Comparison of ENCODE assay signal across 1 cellular context in the genomic region with DNA sequence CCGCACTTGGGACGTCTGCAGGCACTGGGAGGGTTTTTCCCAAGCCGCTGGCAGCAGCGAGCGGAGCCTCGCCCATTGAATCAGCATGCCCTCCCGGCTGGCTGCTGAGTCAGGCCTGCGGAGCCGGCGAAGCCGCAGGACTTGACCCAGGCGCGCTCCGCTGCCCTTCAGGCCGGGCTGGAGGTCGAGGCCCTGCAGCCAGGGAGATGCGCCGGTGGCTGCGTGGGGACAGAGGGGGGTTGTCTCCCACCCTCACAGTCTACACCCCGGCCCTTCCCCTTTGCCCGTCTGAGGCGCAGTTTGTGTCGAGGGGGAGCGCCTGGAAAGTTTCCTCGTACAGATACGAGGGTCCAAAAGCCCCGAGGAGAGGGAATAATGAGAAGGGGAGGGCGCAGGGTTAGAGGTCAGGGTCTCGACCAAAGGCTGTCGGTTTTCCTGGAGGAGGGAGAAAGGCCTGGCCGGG.
A peak's percentile ranks its signal among the peaks of the same experiment; 100 is the strongest.
TF ChIP-seq lines count a peak whose summit lies in the region.

No MANE protein-coding gene starts in this region.

TF ChIP-seq in K562, 482 proteins besides CTCF, POLR2A, EP300 and RAD21 (continued from another document):
- TF ChIP-seq, protein P1, sequence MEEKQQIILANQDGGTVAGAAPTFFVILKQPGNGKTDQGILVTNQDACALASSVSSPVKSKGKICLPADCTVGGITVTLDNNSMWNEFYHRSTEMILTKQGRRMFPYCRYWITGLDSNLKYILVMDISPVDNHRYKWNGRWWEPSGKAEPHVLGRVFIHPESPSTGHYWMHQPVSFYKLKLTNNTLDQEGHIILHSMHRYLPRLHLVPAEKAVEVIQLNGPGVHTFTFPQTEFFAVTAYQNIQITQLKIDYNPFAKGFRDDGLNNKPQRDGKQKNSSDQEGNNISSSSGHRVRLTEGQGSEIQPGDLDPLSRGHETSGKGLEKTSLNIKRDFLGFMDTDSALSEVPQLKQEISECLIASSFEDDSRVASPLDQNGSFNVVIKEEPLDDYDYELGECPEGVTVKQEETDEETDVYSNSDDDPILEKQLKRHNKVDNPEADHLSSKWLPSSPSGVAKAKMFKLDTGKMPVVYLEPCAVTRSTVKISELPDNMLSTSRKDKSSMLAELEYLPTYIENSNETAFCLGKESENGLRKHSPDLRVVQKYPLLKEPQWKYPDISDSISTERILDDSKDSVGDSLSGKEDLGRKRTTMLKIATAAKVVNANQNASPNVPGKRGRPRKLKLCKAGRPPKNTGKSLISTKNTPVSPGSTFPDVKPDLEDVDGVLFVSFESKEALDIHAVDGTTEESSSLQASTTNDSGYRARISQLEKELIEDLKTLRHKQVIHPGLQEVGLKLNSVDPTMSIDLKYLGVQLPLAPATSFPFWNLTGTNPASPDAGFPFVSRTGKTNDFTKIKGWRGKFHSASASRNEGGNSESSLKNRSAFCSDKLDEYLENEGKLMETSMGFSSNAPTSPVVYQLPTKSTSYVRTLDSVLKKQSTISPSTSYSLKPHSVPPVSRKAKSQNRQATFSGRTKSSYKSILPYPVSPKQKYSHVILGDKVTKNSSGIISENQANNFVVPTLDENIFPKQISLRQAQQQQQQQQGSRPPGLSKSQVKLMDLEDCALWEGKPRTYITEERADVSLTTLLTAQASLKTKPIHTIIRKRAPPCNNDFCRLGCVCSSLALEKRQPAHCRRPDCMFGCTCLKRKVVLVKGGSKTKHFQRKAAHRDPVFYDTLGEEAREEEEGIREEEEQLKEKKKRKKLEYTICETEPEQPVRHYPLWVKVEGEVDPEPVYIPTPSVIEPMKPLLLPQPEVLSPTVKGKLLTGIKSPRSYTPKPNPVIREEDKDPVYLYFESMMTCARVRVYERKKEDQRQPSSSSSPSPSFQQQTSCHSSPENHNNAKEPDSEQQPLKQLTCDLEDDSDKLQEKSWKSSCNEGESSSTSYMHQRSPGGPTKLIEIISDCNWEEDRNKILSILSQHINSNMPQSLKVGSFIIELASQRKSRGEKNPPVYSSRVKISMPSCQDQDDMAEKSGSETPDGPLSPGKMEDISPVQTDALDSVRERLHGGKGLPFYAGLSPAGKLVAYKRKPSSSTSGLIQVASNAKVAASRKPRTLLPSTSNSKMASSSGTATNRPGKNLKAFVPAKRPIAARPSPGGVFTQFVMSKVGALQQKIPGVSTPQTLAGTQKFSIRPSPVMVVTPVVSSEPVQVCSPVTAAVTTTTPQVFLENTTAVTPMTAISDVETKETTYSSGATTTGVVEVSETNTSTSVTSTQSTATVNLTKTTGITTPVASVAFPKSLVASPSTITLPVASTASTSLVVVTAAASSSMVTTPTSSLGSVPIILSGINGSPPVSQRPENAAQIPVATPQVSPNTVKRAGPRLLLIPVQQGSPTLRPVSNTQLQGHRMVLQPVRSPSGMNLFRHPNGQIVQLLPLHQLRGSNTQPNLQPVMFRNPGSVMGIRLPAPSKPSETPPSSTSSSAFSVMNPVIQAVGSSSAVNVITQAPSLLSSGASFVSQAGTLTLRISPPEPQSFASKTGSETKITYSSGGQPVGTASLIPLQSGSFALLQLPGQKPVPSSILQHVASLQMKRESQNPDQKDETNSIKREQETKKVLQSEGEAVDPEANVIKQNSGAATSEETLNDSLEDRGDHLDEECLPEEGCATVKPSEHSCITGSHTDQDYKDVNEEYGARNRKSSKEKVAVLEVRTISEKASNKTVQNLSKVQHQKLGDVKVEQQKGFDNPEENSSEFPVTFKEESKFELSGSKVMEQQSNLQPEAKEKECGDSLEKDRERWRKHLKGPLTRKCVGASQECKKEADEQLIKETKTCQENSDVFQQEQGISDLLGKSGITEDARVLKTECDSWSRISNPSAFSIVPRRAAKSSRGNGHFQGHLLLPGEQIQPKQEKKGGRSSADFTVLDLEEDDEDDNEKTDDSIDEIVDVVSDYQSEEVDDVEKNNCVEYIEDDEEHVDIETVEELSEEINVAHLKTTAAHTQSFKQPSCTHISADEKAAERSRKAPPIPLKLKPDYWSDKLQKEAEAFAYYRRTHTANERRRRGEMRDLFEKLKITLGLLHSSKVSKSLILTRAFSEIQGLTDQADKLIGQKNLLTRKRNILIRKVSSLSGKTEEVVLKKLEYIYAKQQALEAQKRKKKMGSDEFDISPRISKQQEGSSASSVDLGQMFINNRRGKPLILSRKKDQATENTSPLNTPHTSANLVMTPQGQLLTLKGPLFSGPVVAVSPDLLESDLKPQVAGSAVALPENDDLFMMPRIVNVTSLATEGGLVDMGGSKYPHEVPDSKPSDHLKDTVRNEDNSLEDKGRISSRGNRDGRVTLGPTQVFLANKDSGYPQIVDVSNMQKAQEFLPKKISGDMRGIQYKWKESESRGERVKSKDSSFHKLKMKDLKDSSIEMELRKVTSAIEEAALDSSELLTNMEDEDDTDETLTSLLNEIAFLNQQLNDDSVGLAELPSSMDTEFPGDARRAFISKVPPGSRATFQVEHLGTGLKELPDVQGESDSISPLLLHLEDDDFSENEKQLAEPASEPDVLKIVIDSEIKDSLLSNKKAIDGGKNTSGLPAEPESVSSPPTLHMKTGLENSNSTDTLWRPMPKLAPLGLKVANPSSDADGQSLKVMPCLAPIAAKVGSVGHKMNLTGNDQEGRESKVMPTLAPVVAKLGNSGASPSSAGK (IDR thresholded peaks at IDR 0.05), result peak; percentile 94
- TF ChIP-seq ZNF316 (IDR thresholded peaks at IDR 0.05) (peak; percentile 86), ZNF644 (tag; IDR thresholded peaks at IDR 0.05; ENCODE audit: low read depth) (peak; percentile 70), POLR2AphosphoS5 (IDR thresholded peaks at IDR 0.05; ENCODE audit: control insufficient read depth, insufficient read depth, low read depth, low read length) (peak; percentile 45; the same call in 1 of the 2 replicates), MAZ (CRISPR knock-in tag; conservative IDR thresholded peaks at IDR 0.05 in 1 of 2, IDR thresholded peaks at IDR 0.05 in 1 of 2) (0 out of 4 replicates have a peak, but pooled peaks of 1 of the 2 experiments have one; percentile 40), TBP (optimal IDR thresholded peaks at IDR 0.05; ENCODE audit: low read depth, low read length) (peak; percentile 15), TAF7 (tag; IDR thresholded peaks at IDR 0.05) (no peak; the same call in 1 of the 2 replicates), HEY1 (CRISPR knock-in tag; IDR thresholded peaks at IDR 0.05; ENCODE audit: borderline replicate concordance) (no peak), RNF2 (IDR thresholded peaks at IDR 0.05) (peak; percentile 46), POLR2B (IDR thresholded peaks at IDR 0.05; ENCODE audit: low read depth, partially characterized antibody) (peak; percentile 28), ATF4 (CRISPR knock-in tag; IDR thresholded peaks at IDR 0.05) (no peak), JUN (IDR thresholded peaks at IDR 0.05; ENCODE audit: borderline replicate concordance, low read depth, low read length) (0 out of 2 replicates have a peak, but pooled peaks have one; percentile 16), JUN (CRISPR knock-in tag; IDR thresholded peaks at IDR 0.05; ENCODE audit: borderline replicate concordance) (no peak), L3MBTL2 (IDR thresholded peaks at IDR 0.05) (peak; percentile 93), CBX8 (IDR thresholded peaks at IDR 0.05; ENCODE audit: borderline replicate concordance, extremely low read depth, low read depth, low read length, poor library complexity, severe bottlenecking) (no peak), ZNF583 (CRISPR knock-in tag; IDR thresholded peaks at IDR 0.05) (peak; percentile 75; the same call in 1 of the 2 replicates), UBTF (IDR thresholded peaks at IDR 0.05; ENCODE audit: borderline replicate concordance in 1 of 2, low read depth in 2 of 2, low read length in 2 of 2) (peak; percentile 86 to 91; a peak in 2 of 4 replicates), NCOA4 (IDR thresholded peaks at IDR 0.05; ENCODE audit: partially characterized antibody) (no peak)
- TF ChIP-seq, protein P2, sequence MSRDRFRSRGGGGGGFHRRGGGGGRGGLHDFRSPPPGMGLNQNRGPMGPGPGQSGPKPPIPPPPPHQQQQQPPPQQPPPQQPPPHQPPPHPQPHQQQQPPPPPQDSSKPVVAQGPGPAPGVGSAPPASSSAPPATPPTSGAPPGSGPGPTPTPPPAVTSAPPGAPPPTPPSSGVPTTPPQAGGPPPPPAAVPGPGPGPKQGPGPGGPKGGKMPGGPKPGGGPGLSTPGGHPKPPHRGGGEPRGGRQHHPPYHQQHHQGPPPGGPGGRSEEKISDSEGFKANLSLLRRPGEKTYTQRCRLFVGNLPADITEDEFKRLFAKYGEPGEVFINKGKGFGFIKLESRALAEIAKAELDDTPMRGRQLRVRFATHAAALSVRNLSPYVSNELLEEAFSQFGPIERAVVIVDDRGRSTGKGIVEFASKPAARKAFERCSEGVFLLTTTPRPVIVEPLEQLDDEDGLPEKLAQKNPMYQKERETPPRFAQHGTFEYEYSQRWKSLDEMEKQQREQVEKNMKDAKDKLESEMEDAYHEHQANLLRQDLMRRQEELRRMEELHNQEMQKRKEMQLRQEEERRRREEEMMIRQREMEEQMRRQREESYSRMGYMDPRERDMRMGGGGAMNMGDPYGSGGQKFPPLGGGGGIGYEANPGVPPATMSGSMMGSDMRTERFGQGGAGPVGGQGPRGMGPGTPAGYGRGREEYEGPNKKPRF (IDR thresholded peaks at IDR 0.05; ENCODE audit: low read depth, low read length), result no peak
- TF ChIP-seq, protein P3, sequence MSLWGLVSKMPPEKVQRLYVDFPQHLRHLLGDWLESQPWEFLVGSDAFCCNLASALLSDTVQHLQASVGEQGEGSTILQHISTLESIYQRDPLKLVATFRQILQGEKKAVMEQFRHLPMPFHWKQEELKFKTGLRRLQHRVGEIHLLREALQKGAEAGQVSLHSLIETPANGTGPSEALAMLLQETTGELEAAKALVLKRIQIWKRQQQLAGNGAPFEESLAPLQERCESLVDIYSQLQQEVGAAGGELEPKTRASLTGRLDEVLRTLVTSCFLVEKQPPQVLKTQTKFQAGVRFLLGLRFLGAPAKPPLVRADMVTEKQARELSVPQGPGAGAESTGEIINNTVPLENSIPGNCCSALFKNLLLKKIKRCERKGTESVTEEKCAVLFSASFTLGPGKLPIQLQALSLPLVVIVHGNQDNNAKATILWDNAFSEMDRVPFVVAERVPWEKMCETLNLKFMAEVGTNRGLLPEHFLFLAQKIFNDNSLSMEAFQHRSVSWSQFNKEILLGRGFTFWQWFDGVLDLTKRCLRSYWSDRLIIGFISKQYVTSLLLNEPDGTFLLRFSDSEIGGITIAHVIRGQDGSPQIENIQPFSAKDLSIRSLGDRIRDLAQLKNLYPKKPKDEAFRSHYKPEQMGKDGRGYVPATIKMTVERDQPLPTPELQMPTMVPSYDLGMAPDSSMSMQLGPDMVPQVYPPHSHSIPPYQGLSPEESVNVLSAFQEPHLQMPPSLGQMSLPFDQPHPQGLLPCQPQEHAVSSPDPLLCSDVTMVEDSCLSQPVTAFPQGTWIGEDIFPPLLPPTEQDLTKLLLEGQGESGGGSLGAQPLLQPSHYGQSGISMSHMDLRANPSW (CRISPR knock-in tag; IDR thresholded peaks at IDR 0.05), result 0 out of 2 replicates have a peak, but pooled peaks have one; percentile 47
